2 cellular contexts compared by ENCODE assay signal in genomic region chr1:169047074-169047473, GRCh38.
TF ChIP-seq lines count a peak whose summit lies in the region.

No MANE protein-coding gene starts in this region.

TF ChIP-seq in GM12878, 131 proteins besides CTCF, POLR2A, EP300 and RAD21 (continued from another document):
- TF ChIP-seq POLR2AphosphoS2 (IDR thresholded peaks at IDR 0.05; ENCODE audit: low read depth, low read length) (no peak), E2F8 (IDR thresholded peaks at IDR 0.05; ENCODE audit: low read depth, partially characterized antibody) (no peak), ZNF687 (IDR thresholded peaks at IDR 0.05) (0 out of 2 replicates have a peak, but pooled peaks have one; percentile 23), IKZF2 (IDR thresholded peaks at IDR 0.05) (peak; percentile 20 to 47; a peak in 2 of 4 replicates), PKNOX1 (IDR thresholded peaks at IDR 0.05) (no peak), SREBF2 (IDR thresholded peaks at IDR 0.05; ENCODE audit: low read length) (no peak), GATAD2B (conservative IDR thresholded peaks at IDR 0.05; ENCODE audit: low read depth) (no peak), IKZF1 (conservative IDR thresholded peaks at IDR 0.05) (peak; percentile 71), RELB (IDR thresholded peaks at IDR 0.05; ENCODE audit: low read depth) (0 out of 2 replicates have a peak, but pooled peaks have one; percentile 28), PBX3 (IDR thresholded peaks at IDR 0.05; ENCODE audit: insufficient replicate concordance, low read depth, low read length) (no peak), NFIC (IDR thresholded peaks at IDR 0.05; ENCODE audit: low read depth, low read length) (no peak), SMC3 (IDR thresholded peaks at IDR 0.05; ENCODE audit: borderline replicate concordance, low read length) (no peak), FOS (IDR thresholded peaks at IDR 0.05; ENCODE audit: borderline replicate concordance, extremely low read depth, insufficient read length) (no peak), EED (IDR thresholded peaks at IDR 0.05; ENCODE audit: low read depth) (peak; percentile 69), PAX8 (IDR thresholded peaks at IDR 0.05) (no peak), KAT2A (conservative IDR thresholded peaks at IDR 0.05; ENCODE audit: control insufficient read depth, low read depth, low read length) (no peak)

TF ChIP-seq in SK-N-SH treated with all-trans-retinoic acid at 6 μM for 48 hours, 23 proteins besides CTCF, POLR2A, EP300 and RAD21 (continued from another document):
- TF ChIP-seq ZNF565 (CRISPR knock-in tag; conservative IDR thresholded peaks at IDR 0.05; ENCODE audit: low read depth) = no peak
- TF ChIP-seq CSRNP3 (CRISPR knock-in tag; IDR thresholded peaks at IDR 0.05) = no peak
- no peak for TF ChIP-seq ARNTL (CRISPR knock-in tag; IDR thresholded peaks at IDR 0.05; ENCODE audit: borderline replicate concordance, low read depth)
- TF ChIP-seq RARB (CRISPR knock-in tag; IDR thresholded peaks at IDR 0.05) = no peak
- no peak for TF ChIP-seq TCF4 (CRISPR knock-in tag; IDR thresholded peaks at IDR 0.05; ENCODE audit: borderline replicate concordance)
